In the genomic region with DNA sequence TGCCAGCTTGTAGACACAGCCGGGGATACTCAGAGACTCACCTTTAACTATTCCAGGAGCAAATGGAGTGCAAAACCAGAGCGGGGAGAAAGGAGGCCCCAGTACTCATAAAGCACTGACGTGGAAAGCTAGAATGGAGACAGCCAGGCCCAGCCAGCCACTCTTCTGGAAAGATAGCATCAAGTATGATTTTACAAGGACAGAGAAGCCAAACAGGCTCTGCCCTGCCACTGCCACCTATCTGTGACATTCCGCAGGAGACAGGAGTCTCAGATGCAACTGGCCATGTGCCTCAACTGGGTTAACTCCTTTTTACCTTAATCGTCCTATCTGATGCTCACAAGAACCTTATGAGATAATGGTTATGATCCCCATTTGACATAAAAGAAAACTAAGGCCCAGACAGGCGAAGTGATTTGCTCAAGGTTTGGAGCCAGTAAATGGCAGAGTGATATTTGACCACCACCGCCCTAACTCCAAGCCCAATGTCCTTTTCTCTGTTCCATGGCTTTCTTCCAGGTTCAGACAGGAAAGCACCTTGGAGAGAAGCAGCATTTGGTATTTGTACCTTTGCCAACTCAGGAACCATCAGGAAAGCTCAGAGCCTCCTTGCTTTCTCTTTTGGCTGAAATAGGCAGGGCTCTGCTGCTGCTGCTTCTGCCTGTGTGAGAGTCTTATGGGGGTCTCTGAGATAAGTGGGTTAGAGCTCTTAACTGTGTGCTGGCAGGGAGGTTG, we compare ENCODE assay signal across 27 cellular contexts. TPM values are rescaled to one million over a fixed set of nuclear protein-coding genes. Genes with fewer than 3 reads are reported as not detected.
DNase-seq lines count a peak whose midpoint lies in the region; ATAC-seq and TF ChIP-seq lines count a peak whose summit lies in the region.
"Had no signal": no experiment of that assay in that cellular context is flagged by ENCODE, and none has a peak within 500 bp of the region (broad histone marks: within the 10 kb centered on the region; RNA-seq: fewer than 3 reads in every experiment).

No MANE protein-coding gene starts in this region.

- no peaks in the 10 kb centered on the region for H3K9me3 ChIP-seq in naive thymus-derived CD4-positive, alpha-beta T cell (ENCODE audit: control insufficient read depth in 2 of 3, low read length in 3 of 3)
- H3K9me3 ChIP-seq: esophagus muscularis mucosa, pancreas, upper lobe of right lung had no signal

- H3K27me3 ChIP-seq in naive thymus-derived CD4-positive, alpha-beta T cell (ENCODE audit: control insufficient read depth in 2 of 2, insufficient read depth in 2 of 2, low read length in 2 of 2), result no peaks in the 10 kb centered on the region
- H3K27me3 ChIP-seq: BLaER1 treated with 17β-estradiol and CSF1 and Interleukin-3, amounts not matched to agents 10 nM and 100 nM; esophagus muscularis mucosa; pancreas; upper lobe of right lung had no signal

- no peak overlapping the region for H3K27ac Mint-ChIP-seq in naive thymus-derived CD4-positive, alpha-beta T cell
- H3K27ac Mint-ChIP-seq: activated naive CD8-positive, alpha-beta T cell treated with anti-CD3 and anti-CD28 coated beads, Interleukin-2, amount 50 U/mL, for 24 hours; effector memory CD8-positive, alpha-beta T cell; T-cell had no signal

- H3K27ac ChIP-seq in RWPE1, result peak overlapping the region; percentile 5; the same call in 1 of the 2 replicates
- H3K27ac ChIP-seq in naive thymus-derived CD4-positive, alpha-beta T cell (ENCODE audit: low read depth, low read length), result no peak overlapping the region
- H3K27ac ChIP-seq: BLaER1 treated with 17β-estradiol and CSF1 and Interleukin-3, amounts not matched to agents 10 nM and 100 nM; esophagus muscularis mucosa; pancreas; upper lobe of right lung had no signal

- no peaks in the 10 kb centered on the region for H3K36me3 ChIP-seq in naive thymus-derived CD4-positive, alpha-beta T cell (ENCODE audit: control insufficient read depth in 2 of 3, insufficient read depth in 3 of 3, low read length in 3 of 3)
- H3K36me3 ChIP-seq: pancreas, upper lobe of right lung had no signal

- CTCF ChIA-PET in RWPE1 (lab: Yijun Ruan, JAX), result interaction anchor here (1.0 to 1.1 kb wide), 2 partner anchors 12 to 77 kb away, joined by 3 to 4 read pairs; no protein-coding TSS in a partner anchor
- CTCF ChIA-PET in naive thymus-derived CD4-positive, alpha-beta T cell (lab: Charles Lee), result no interaction called here

- no peaks in the 10 kb centered on the region for H3K9me3 Mint-ChIP-seq in naive thymus-derived CD4-positive, alpha-beta T cell
- H3K9me3 Mint-ChIP-seq: activated naive CD8-positive, alpha-beta T cell treated with anti-CD3 and anti-CD28 coated beads, Interleukin-2, amount 50 U/mL, for 24 hours; effector memory CD8-positive, alpha-beta T cell; nephron progenitor cell; T-cell had no signal

- intact Hi-C loops in left ventricle myocardium superior (cut with micrococcal nuclease) (no loop called here), Right ventricle myocardium superior (cut with DNase I) (no loop called here)
- intact Hi-C loops in naive thymus-derived CD4-positive, alpha-beta T cell (cut with micrococcal nuclease), result no loop called here

- no peak overlapping the region for H3K4me3 ChIP-seq in naive thymus-derived CD4-positive, alpha-beta T cell (ENCODE audit: low read length)
- H3K4me3 ChIP-seq: BLaER1 treated with 17β-estradiol and CSF1 and Interleukin-3, amounts not matched to agents 10 nM and 100 nM; esophagus muscularis mucosa; pancreas; upper lobe of right lung had no signal

- ATAC-seq in left ventricle myocardium superior (peak; percentile 48), Right ventricle myocardium superior (ENCODE audit: poor library complexity) (no peak), HG03095 (IDR thresholded peaks at IDR 0.05; ENCODE audit: unreplicated experiment) (no peak)
- no peak for ATAC-seq in naive thymus-derived CD4-positive, alpha-beta T cell
- ATAC-seq: activated naive CD8-positive, alpha-beta T cell treated with anti-CD3 and anti-CD28 coated beads, Interleukin-2, amount 50 U/mL, for 24 hours; effector memory CD8-positive, alpha-beta T cell; PC-3; T-cell; upper lobe of right lung had no signal

- no peaks in the 10 kb centered on the region for H3K27me3 Mint-ChIP-seq in naive thymus-derived CD4-positive, alpha-beta T cell
- H3K27me3 Mint-ChIP-seq: activated naive CD8-positive, alpha-beta T cell treated with anti-CD3 and anti-CD28 coated beads, Interleukin-2, amount 50 U/mL, for 24 hours; brain; effector memory CD8-positive, alpha-beta T cell; T-cell had no signal

- no peak for DNase-seq in left ventricle myocardium superior
- DNase-seq in Right ventricle myocardium superior, result no peak
- DNase-seq in RWPE1 (ENCODE audit: low spot score), result no peak
- peak; percentile 90 for DNase-seq in islet precursor cell
- DNase-seq in naive thymus-derived CD4-positive, alpha-beta T cell, result no peak
- no peak for DNase-seq in NK-92 (lab: John Stamatoyannopoulos, UW; ENCODE audit: unreplicated experiment)
- no peak for DNase-seq in NOMO-1 treated with DMSO at 0.1 percent for 48 hours (lab: John Stamatoyannopoulos, UW; ENCODE audit: unreplicated experiment)
- DNase-seq: activated gamma-delta T cell; activated naive CD8-positive, alpha-beta T cell treated with anti-CD3 and anti-CD28 coated beads, Interleukin-2, amount 50 U/mL, for 24 hours; activated T-cell treated with anti-CD3 and anti-CD28 coated beads, Interleukin-2, amount 50 U/mL, for 1 hour; DND-41; effector memory CD8-positive, alpha-beta T cell; foreskin melanocyte; NCI-H1105; NCI-H1930; NCI-H2227 treated with DMSO at 0.1 percent for 48 hours; NCI-H82; nephron progenitor cell; pancreas; PC-3; SIG-M5; T-cell; upper lobe of right lung had no signal

- no peak for TF ChIP-seq CTCF in RWPE1 (conservative IDR thresholded peaks at IDR 0.05; ENCODE audit: low read depth)

- no peaks in the 10 kb centered on the region for H3K36me3 Mint-ChIP-seq in naive thymus-derived CD4-positive, alpha-beta T cell
- H3K36me3 Mint-ChIP-seq: T-cell had no signal

- POLR2A ChIA-PET in RWPE1 (lab: Yijun Ruan, JAX; ENCODE audit: low non-redundant PET), result no interaction called here
- POLR2A ChIA-PET in naive thymus-derived CD4-positive, alpha-beta T cell (lab: Charles Lee), result no interaction called here

- H3K4me1 ChIP-seq in naive thymus-derived CD4-positive, alpha-beta T cell (ENCODE audit: control insufficient read depth in 2 of 2, insufficient read depth in 2 of 2, low read length in 2 of 2), result no peaks in the 10 kb centered on the region
- H3K4me1 ChIP-seq: pancreas had no signal

- peaks cover 0 to 2% (median under 1%) of the 10 kb centered on the region in 7 donors for H3K4me1 Mint-ChIP-seq in naive thymus-derived CD4-positive, alpha-beta T cell
- H3K4me1 Mint-ChIP-seq: activated naive CD8-positive, alpha-beta T cell treated with anti-CD3 and anti-CD28 coated beads, Interleukin-2, amount 50 U/mL, for 24 hours had no signal

- H3K4me3 Mint-ChIP-seq in naive thymus-derived CD4-positive, alpha-beta T cell, result no peak overlapping the region
- H3K4me3 Mint-ChIP-seq: activated naive CD8-positive, alpha-beta T cell treated with anti-CD3 and anti-CD28 coated beads, Interleukin-2, amount 50 U/mL, for 24 hours; brain; effector memory CD8-positive, alpha-beta T cell; nephron progenitor cell; T-cell had no signal

RNA-seq across cellular contexts. Expression of gene KIF3C, which starts 15.6 kb away (rescaled TPM):
- total RNA-seq in left ventricle myocardium superior (3.1 TPM), Right ventricle myocardium superior (3.2 TPM)
- 1 to 10 TPM; 2.9 to 6.3 (median 5.7) TPM for total RNA-seq in naive thymus-derived CD4-positive, alpha-beta T cell
- 1 to 10 TPM in 1 of 2 donors, under 1 TPM in 1; 0.54 to 1.7 TPM for polyA plus RNA-seq in naive thymus-derived CD4-positive, alpha-beta T cell
